Comparison of ENCODE assay signal across 9 cellular contexts in the genomic region with DNA sequence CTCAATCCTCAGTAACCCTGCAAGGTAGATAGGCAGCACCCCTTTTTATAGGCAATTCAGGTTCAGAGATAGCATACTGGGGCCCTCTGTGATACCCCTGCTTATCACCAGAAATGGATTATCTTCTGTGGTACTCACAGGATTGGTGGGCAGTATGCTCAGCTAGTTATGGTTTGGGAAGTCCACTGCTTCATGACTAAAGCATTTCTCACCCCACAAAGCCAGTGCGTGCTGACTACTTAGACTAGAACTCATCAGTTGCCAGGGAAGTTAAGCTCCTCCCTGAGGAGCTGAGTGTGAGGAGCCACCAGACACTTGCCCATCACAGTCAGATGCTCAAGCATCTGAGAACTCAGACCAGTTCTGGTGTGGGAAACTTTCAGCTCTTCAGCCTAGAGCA.
A peak's percentile ranks its signal among the peaks of the same experiment; 100 is the strongest.
DNase-seq lines count a peak whose midpoint lies in the region; ATAC-seq, FAIRE-seq and TF ChIP-seq lines count a peak whose summit lies in the region.
"Had no signal": no experiment of that assay in that cellular context is flagged by ENCODE, and none has a peak within 500 bp of the region (broad histone marks: within the 10 kb centered on the region; RNA-seq: fewer than 3 reads in every experiment).

No MANE protein-coding gene starts in this region.

- H3K27me3 ChIP-seq in breast epithelium = no peaks in the 10 kb centered on the region

- H3K4me3 Mint-ChIP-seq in MCF 10A (ENCODE audit: unreplicated experiment) (no peak overlapping the region), glutamatergic neuron (ENCODE audit: unreplicated experiment) (no peak overlapping the region)
- H3K4me3 Mint-ChIP-seq in stimulated activated naive B cell treated with anti-CD40 and anti-IgM and Interleukin-4, amounts not matched to agents 10 μg/mL and 1 μg/mL and 100 μg/mL, for 72 hours = no peak overlapping the region
- H3K4me3 Mint-ChIP-seq: brain had no signal

- BruUV-seq in MCF 10A (replicated peaks; lab: Mats Ljungman, UMichigan) = no TSS peak

- H3K27me3 Mint-ChIP-seq in MCF 10A (ENCODE audit: insufficient read depth, unreplicated experiment) (no peaks in the 10 kb centered on the region), glutamatergic neuron (ENCODE audit: unreplicated experiment) (no peaks in the 10 kb centered on the region)
- H3K27me3 Mint-ChIP-seq in stimulated activated naive B cell treated with anti-CD40 and anti-IgM and Interleukin-4, amounts not matched to agents 10 μg/mL and 1 μg/mL and 100 μg/mL, for 72 hours = no peaks in the 10 kb centered on the region
- H3K27me3 Mint-ChIP-seq: brain had no signal

- H3K9me3 Mint-ChIP-seq in MCF 10A (ENCODE audit: unreplicated experiment) = no peaks in the 10 kb centered on the region
- H3K9me3 Mint-ChIP-seq in stimulated activated naive B cell treated with anti-CD40 and anti-IgM and Interleukin-4, amounts not matched to agents 10 μg/mL and 1 μg/mL and 100 μg/mL, for 72 hours = peaks cover 0 to 3% of the 10 kb centered on the region in 2 donors
- H3K9me3 Mint-ChIP-seq in glutamatergic neuron (ENCODE audit: unreplicated experiment) = no peaks in the 10 kb centered on the region
- H3K9me3 Mint-ChIP-seq: brain had no signal

- TF ChIP-seq POLR2A in breast epithelium (IDR thresholded peaks at IDR 0.05) = no peak

- no peaks in the 10 kb centered on the region for H3K4me1 Mint-ChIP-seq in MCF 10A (ENCODE audit: insufficient read depth, unreplicated experiment)
- H3K4me1 Mint-ChIP-seq in stimulated activated naive B cell treated with anti-CD40 and anti-IgM and Interleukin-4, amounts not matched to agents 10 μg/mL and 1 μg/mL and 100 μg/mL, for 72 hours = peaks cover 14 to 18% of the 10 kb centered on the region in 2 donors
- H3K4me1 Mint-ChIP-seq in glutamatergic neuron (ENCODE audit: low read depth, unreplicated experiment) = peaks cover 2% of the 10 kb centered on the region

- intact Hi-C loops in MCF 10A (cut with micrococcal nuclease) (no loop called here), breast epithelium (cut with DNase I; ENCODE audit: low total_unique reads) (no loop called here)

- H3K4me3 ChIP-seq in breast epithelium = no peak overlapping the region

- POLR2A ChIA-PET in MCF 10A (lab: Yijun Ruan, JAX) = interaction anchor here (0.6 to 2.9 kb wide), 3 partner anchors 10 to 173 kb away, joined by 3 to 17 read pairs (median 3); no protein-coding TSS in a partner anchor

- ATAC-seq in esophagus mucosa (peak; percentile 27), GM21390 (IDR thresholded peaks at IDR 0.05; ENCODE audit: unreplicated experiment) (no peak)
- peak; percentile 37 to 67 for ATAC-seq in stimulated activated naive B cell treated with anti-CD40 and anti-IgM and Interleukin-4, amounts not matched to agents 10 μg/mL and 1 μg/mL and 100 μg/mL, for 72 hours (replicated peaks)

- DNase-seq in MCF 10A (ENCODE audit: unreplicated experiment) = peak; percentile 41
- DNase-seq in breast epithelium (ENCODE audit: low spot score in 2 of 2) = no peak
- peak; percentile 90 for DNase-seq in NCI-H226
- DNase-seq in stimulated activated naive B cell treated with anti-CD40 and anti-IgM and Interleukin-4, amounts not matched to agents 10 μg/mL and 1 μg/mL and 100 μg/mL, for 72 hours = no peak
- no peak for DNase-seq in frontal cortex (ENCODE audit: low spot score in 2 of 2)
- no peak for DNase-seq in glutamatergic neuron

- no peak overlapping the region for H3K27ac ChIP-seq in breast epithelium

- no peak overlapping the region for H3K27ac Mint-ChIP-seq in MCF 10A (ENCODE audit: low read depth, unreplicated experiment)
- H3K27ac Mint-ChIP-seq in stimulated activated naive B cell treated with anti-CD40 and anti-IgM and Interleukin-4, amounts not matched to agents 10 μg/mL and 1 μg/mL and 100 μg/mL, for 72 hours = no peak overlapping the region
- no peak overlapping the region for H3K27ac Mint-ChIP-seq in glutamatergic neuron (ENCODE audit: unreplicated experiment)
- H3K27ac Mint-ChIP-seq: brain had no signal

- no peaks in the 10 kb centered on the region for H3K36me3 ChIP-seq in breast epithelium

- H3K36me3 Mint-ChIP-seq in MCF 10A (ENCODE audit: insufficient read depth, unreplicated experiment) (peaks cover 39% of the 10 kb centered on the region), glutamatergic neuron (ENCODE audit: unreplicated experiment) (no peaks in the 10 kb centered on the region)
- peaks cover 19 to 24% of the 10 kb centered on the region in 2 donors for H3K36me3 Mint-ChIP-seq in stimulated activated naive B cell treated with anti-CD40 and anti-IgM and Interleukin-4, amounts not matched to agents 10 μg/mL and 1 μg/mL and 100 μg/mL, for 72 hours

- TF ChIP-seq CTCF in MCF 10A (IDR thresholded peaks at IDR 0.05; ENCODE audit: unreplicated experiment) (no peak), breast epithelium (IDR thresholded peaks at IDR 0.05) (no peak), glutamatergic neuron (IDR thresholded peaks at IDR 0.05; ENCODE audit: partially characterized antibody, unreplicated experiment) (no peak)

- peaks cover 0 to 7% of the 10 kb centered on the region in 2 donors for H3K9me3 ChIP-seq in breast epithelium

- H3K4me1 ChIP-seq in breast epithelium = no peaks in the 10 kb centered on the region

- CTCF ChIA-PET in MCF 10A (lab: Yijun Ruan, JAX) = interaction anchor here (0.5 to 2.4 kb wide), 3 partner anchors 20 to 370 kb away, joined by 3 to 6 read pairs (median 4); no protein-coding TSS in a partner anchor

- FAIRE-seq in frontal cortex (lab: Jason Lieb, UNC) = no peak

Comparison
In these comparisons a context has a peak if more than half of its experiments do, and no peak if none do; other contexts are left out.
1. DNase-seq: peak in MCF 10A (single experiment) and NCI-H226 (single experiment); none in breast epithelium (0 of 2), stimulated activated naive B cell treated with anti-CD40 and anti-IgM and Interleukin-4, amounts not matched to agents 10 μg/mL and 1 μg/mL and 100 μg/mL, for 72 hours (single experiment), frontal cortex (0 of 2) and glutamatergic neuron (single experiment).